Comparison of ENCODE assay signal across 22 cellular contexts in the genomic region with DNA sequence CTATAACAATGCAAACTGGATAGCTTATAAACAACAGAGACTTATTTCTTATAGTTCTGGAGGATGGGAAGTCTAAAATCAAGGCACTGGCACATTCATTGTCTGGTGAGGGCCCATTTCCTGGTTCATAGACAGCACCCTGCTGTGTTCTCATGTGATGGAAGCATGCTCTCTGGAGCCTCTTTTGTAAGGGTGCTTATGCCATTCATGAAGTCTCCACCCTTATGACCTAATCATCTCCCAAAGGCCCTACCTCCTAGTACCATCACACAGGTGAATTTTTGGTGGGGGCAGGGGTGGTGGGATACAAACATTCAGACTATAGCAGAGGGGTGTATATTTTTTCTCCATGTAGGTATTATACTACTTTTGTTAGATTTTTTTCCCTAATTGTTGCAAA.
DNase-seq lines count a peak whose midpoint lies in the region; FAIRE-seq and TF ChIP-seq lines count a peak whose summit lies in the region.
"Had no signal": no experiment of that assay in that cellular context is flagged by ENCODE, and none has a peak within 500 bp of the region (broad histone marks: within the 10 kb centered on the region; RNA-seq: fewer than 3 reads in every experiment).

No MANE protein-coding gene starts in this region.

- H3K9ac ChIP-seq in kidney (ENCODE audit: low read length in 2 of 2), result no peak overlapping the region

- FAIRE-seq in kidney (lab: Jason Lieb, UNC), result no peak
- FAIRE-seq: astrocyte, GM12891 had no signal

- no peak overlapping the region for H3K4me3 ChIP-seq in kidney (ENCODE audit: low read length in 2 of 2)
- H3K4me3 ChIP-seq: uterus had no signal

- DNase-seq in activated CD4-positive, alpha-beta T cell treated with anti-CD3 and anti-CD28 coated beads for 48 hours, result peak; percentile 8
- DNase-seq in activated CD4-positive, alpha-beta T cell treated with anti-CD3 and anti-CD28 coated beads, Interleukin-2, amount 50 U/mL, for 4 hours, result no peak
- DNase-seq in NCI-H146 treated with DMSO at 0.1 percent for 48 hours (lab: John Stamatoyannopoulos, UW; ENCODE audit: unreplicated experiment) (peak; percentile 62), SK-MEL-5 (ENCODE audit: low read depth, low spot score) (peak; percentile 37), DMS 273 (lab: John Stamatoyannopoulos, UW; ENCODE audit: unreplicated experiment) (no peak), kidney (no peak), 8988T (no peak), medulla oblongata (ENCODE audit: extremely low spot score) (no peak)
- DNase-seq: cerebellar nuclear complex; DMS 273 treated with DMSO at 0.1 percent for 48 hours; effector CD8-positive, alpha-beta T cell; left cardiac atrium; midbrain; MV-4-11; NCI-H2081 treated with DMSO at 0.1 percent for 48 hours; stimulated activated CD4-positive, alpha-beta T cell treated with anti-CD3 and anti-CD28 coated beads, Interleukin-15, amount 100 ng/mL, for 24 hours; SW 1271; uterus had no signal

- intact Hi-C loops in kidney (cut with DNase I), result no loop called here

- no peak overlapping the region for H3K27ac ChIP-seq in kidney (ENCODE audit: low read depth in 2 of 2, low read length in 2 of 2)
- H3K27ac ChIP-seq: C4-2B, RWPE1, uterus had no signal

- in situ Hi-C loops in SK-MEL-5 (cut with HindIII; ENCODE audit: low pct_unique_long_range_greater_than_20kb, low sequenced_read_pairs), result no loop called here

- no peaks in the 10 kb centered on the region for H3K9me3 ChIP-seq in kidney (ENCODE audit: control insufficient read depth in 1 of 2, low read length in 2 of 2)
- H3K9me3 ChIP-seq: uterus had no signal

- H3K36me3 ChIP-seq in kidney (ENCODE audit: control insufficient read depth in 1 of 2, insufficient read depth in 2 of 2, low read length in 2 of 2), result no peaks in the 10 kb centered on the region
- H3K36me3 ChIP-seq: uterus had no signal

- H3K4me1 ChIP-seq in kidney (ENCODE audit: control insufficient read depth in 1 of 2, insufficient read depth in 1 of 2, low read depth in 1 of 2, low read length in 2 of 2), result peaks cover 0 to 8% of the 10 kb centered on the region in 2 donors
- H3K4me1 ChIP-seq: uterus had no signal

- TF ChIP-seq CTCF in kidney (IDR thresholded peaks at IDR 0.05; ENCODE audit: borderline replicate concordance, extremely low read depth, insufficient read depth), result no peak

Comparison
In these comparisons a context has a peak if more than half of its experiments do, and no peak if none do; other contexts are left out.
1. DNase-seq: peak in activated CD4-positive, alpha-beta T cell treated with anti-CD3 and anti-CD28 coated beads for 48 hours (single experiment), NCI-H146 treated with DMSO at 0.1 percent for 48 hours (single experiment) and SK-MEL-5 (single experiment); none in activated CD4-positive, alpha-beta T cell treated with anti-CD3 and anti-CD28 coated beads, Interleukin-2, amount 50 U/mL, for 4 hours (0 of 2), DMS 273 (single experiment), kidney (single experiment), 8988T (single experiment) and medulla oblongata (single experiment).